ENCODE assay signal across 8 cellular contexts in the genomic region with DNA sequence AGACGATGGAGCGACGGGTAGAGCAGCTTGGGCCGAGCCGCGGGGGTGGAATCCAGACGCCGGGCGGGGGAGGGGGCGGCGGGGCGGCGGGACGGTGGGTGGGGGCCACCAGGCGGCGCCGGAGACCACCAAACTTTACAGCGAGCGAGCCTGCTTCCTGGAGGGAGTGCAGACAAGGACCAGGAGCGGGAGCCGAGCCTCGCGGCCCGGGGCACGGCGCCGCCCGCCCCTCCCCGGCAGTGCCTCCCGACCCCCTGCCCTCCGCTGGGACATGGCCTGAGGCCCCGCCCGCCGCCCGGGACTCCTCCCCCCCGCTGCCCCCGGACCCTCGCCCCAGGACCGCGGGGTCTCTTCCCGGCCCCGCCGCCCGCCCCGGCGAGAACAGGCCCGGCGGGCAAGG. TPM values are rescaled to one million over a fixed set of nuclear protein-coding genes. Genes with fewer than 3 reads are reported as not detected.
A peak's percentile ranks its signal among the peaks of the same experiment; 100 is the strongest.
DNase-seq lines count a peak whose midpoint lies in the region; ATAC-seq lines count a peak whose summit lies in the region.
"Not testable (repeated sequence)": the region's sequence is repeated elsewhere in the genome, so short reads cannot be mapped to it uniquely, and the experiment has no call there.

No MANE protein-coding gene starts in this region.

- not testable (repeated sequence) for H2BK15ac ChIP-seq in mesendoderm (replicated peaks; ENCODE audit: low read depth)

- H4K5ac ChIP-seq in mesendoderm (ENCODE audit: low read length), result not testable (repeated sequence)

- not testable (repeated sequence) for H4K8ac ChIP-seq in mesendoderm (ENCODE audit: low read depth, low read length)

- not testable (repeated sequence) for H3K9me3 Mint-ChIP-seq in CD4-positive, alpha-beta memory T cell

- H3K4me1 ChIP-seq in CD4-positive, alpha-beta memory T cell (ENCODE audit: insufficient read depth, low read length), result peaks cover 24% of the 10 kb centered on the region
- not testable (repeated sequence) for H3K4me1 ChIP-seq in SJCRH30; mesendoderm (ENCODE audit: control insufficient read depth, low read depth, low read length)

- H3K27ac ChIP-seq in CD4-positive, alpha-beta memory T cell (ENCODE audit: low read depth, low read length), result peak overlapping the region; percentile 77
- H3K27ac ChIP-seq in SJCRH30; mesendoderm (ENCODE audit: low read depth, low read length): not testable (repeated sequence)
- H3K27ac ChIP-seq in epithelial cell of prostate, result peak overlapping the region; percentile 85

- H3K27ac Mint-ChIP-seq in CD4-positive, alpha-beta memory T cell, result peak overlapping the region; percentile 70 to 95 (median 90)

- not testable (repeated sequence) for H2BK5ac ChIP-seq in mesendoderm (ENCODE audit: low read length)

- H3K56ac ChIP-seq in mesendoderm (ENCODE audit: low read length), result peak overlapping the region; percentile 82

- H3K23ac ChIP-seq in mesendoderm (ENCODE audit: low read length), result not testable (repeated sequence)

- peaks cover 36% of the 10 kb centered on the region for H3K79me2 ChIP-seq in mesendoderm (ENCODE audit: control insufficient read depth, insufficient read depth, low read length)

- not testable (repeated sequence) for H3K27me3 Mint-ChIP-seq in CD4-positive, alpha-beta memory T cell

- peak; percentile 23 for ATAC-seq in GM21526 (IDR thresholded peaks at IDR 0.05; ENCODE audit: low FRiP score, unreplicated experiment)
- ATAC-seq in HG03439 (IDR thresholded peaks at IDR 0.05; ENCODE audit: unreplicated experiment), result peak; percentile 25

- not testable (repeated sequence) for H2BK120ac ChIP-seq in mesendoderm (ENCODE audit: low read depth, low read length)

- H3K18ac ChIP-seq in mesendoderm (ENCODE audit: low read length), result not testable (repeated sequence)

- not testable (repeated sequence) for H3K9me3 ChIP-seq in CD4-positive, alpha-beta memory T cell (ENCODE audit: control insufficient read depth in 1 of 2, low read length in 2 of 2); SJCRH30 (replicated peaks)

- peak in 4 of 5 donors; percentile 23 to 51 (median 36) for DNase-seq in CD4-positive, alpha-beta memory T cell
- DNase-seq in SJCRH30 (peak; percentile 38 to 61), activated T-helper 1 cell treated with Interleukin-2 at 50 U/mL for 16 hours (ENCODE audit: low read depth) (peak; percentile 20), mesendoderm (peak; percentile 33)
- DNase-seq in epithelial cell of prostate (ENCODE audit: low read depth, low spot score), result not testable (repeated sequence)
- DNase-seq in stimulated activated CD4-positive, alpha-beta T cell treated with anti-CD3 and anti-CD28 coated beads, Interleukin-4, amount 100 ng/mL, for 4 hours, result peak; percentile 25 to 31

- not testable (repeated sequence) for H2AK5ac ChIP-seq in mesendoderm (ENCODE audit: low read length)

- H3K4me3 ChIP-seq in CD4-positive, alpha-beta memory T cell (ENCODE audit: low read length in 2 of 2); mesendoderm (ENCODE audit: low read length): not testable (repeated sequence)
- peak overlapping the region; percentile 92 for H3K4me3 ChIP-seq in SJCRH30

- H3K36me3 Mint-ChIP-seq in CD4-positive, alpha-beta memory T cell, result peaks cover 3 to 27% of the 10 kb centered on the region in 2 donors

- POLR2A ChIA-PET in CD4-positive, alpha-beta memory T cell (lab: Charles Lee; ENCODE audit: partially characterized antibody), result interaction anchor here (1.0 kb wide), 1 partner anchor 143 kb away, joined by 4 read pairs; a partner anchor contains a TSS

- H3K4me3 Mint-ChIP-seq in CD4-positive, alpha-beta memory T cell, result peak overlapping the region; percentile 87 to 95 (median 92)

- intact Hi-C loops in CD4-positive, alpha-beta memory T cell (cut with micrococcal nuclease), result loop anchor here (2.0 to 5.0 kb wide), 2 partner anchors 75 to 207 kb away; a partner anchor contains a TSS

- H3K36me3 ChIP-seq in CD4-positive, alpha-beta memory T cell (ENCODE audit: insufficient read depth, low read length); mesendoderm (ENCODE audit: control insufficient read depth, insufficient read depth, low read length): not testable (repeated sequence)
- peaks cover 25% of the 10 kb centered on the region for H3K36me3 ChIP-seq in SJCRH30

- not testable (repeated sequence) for H3K4ac ChIP-seq in mesendoderm (ENCODE audit: low read depth, low read length)

- not testable (repeated sequence) for H3K9ac ChIP-seq in mesendoderm (ENCODE audit: low read length)

- H3K4me2 ChIP-seq in mesendoderm (ENCODE audit: low read length), result not testable (repeated sequence)

- H3K4me1 Mint-ChIP-seq in CD4-positive, alpha-beta memory T cell, result peaks cover 31 to 59% (median 45%) of the 10 kb centered on the region in 4 donors

- peaks cover 11% of the 10 kb centered on the region for H3K79me1 ChIP-seq in mesendoderm (ENCODE audit: low read length)

- WGBS in mesendoderm (ENCODE audit: extremely low coverage, insufficient coverage, low lambda C conversion rate), result no CpG with 5 or more reads among the region's 48 CpGs

- CTCF ChIA-PET in CD4-positive, alpha-beta memory T cell (lab: Charles Lee; ENCODE audit: partially characterized antibody), result interaction anchor here (1.2 kb wide), 1 partner anchor 27 kb away, joined by 6 read pairs; no protein-coding TSS in a partner anchor

- not testable (repeated sequence) for H3K27me3 ChIP-seq in CD4-positive, alpha-beta memory T cell (ENCODE audit: insufficient read depth, low read length); SJCRH30; mesendoderm (ENCODE audit: insufficient read depth, low read length, poor library complexity)

RNA-seq across cellular contexts. Expression of a gene that starts 0.4 kb away (rescaled TPM):
- 10 to 100 TPM; 17.4 to 18.7 TPM for total RNA-seq in CD4-positive, alpha-beta memory T cell
- 1 to 10 TPM; 3.3 to 9.9 TPM for polyA plus RNA-seq in CD4-positive, alpha-beta memory T cell
- 17.3 and 17.6 TPM in 2 replicates for total RNA-seq in SJCRH30 (2014; rRNA removed; shearing (Covaris generic))
- 13.9 TPM for polyA plus RNA-seq in mesendoderm (2013, experiment 1 of 2)
- 13.9 TPM for polyA plus RNA-seq in mesendoderm (2013, experiment 2 of 2)

RNA-seq across cellular contexts. Expression of a gene that starts 27.4 kb away (rescaled TPM):
- total RNA-seq in CD4-positive, alpha-beta memory T cell, result 10 to 100 TPM; 29.4 to 30.7 TPM
- 10 to 100 TPM; 33.1 to 44.9 TPM for polyA plus RNA-seq in CD4-positive, alpha-beta memory T cell
- 74.4 and 74.8 TPM in 2 replicates for total RNA-seq in SJCRH30 (2014; rRNA removed; shearing (Covaris generic))
- polyA plus RNA-seq in mesendoderm (2013, experiment 1 of 2), result 37.2 TPM
- 37.7 TPM for polyA plus RNA-seq in mesendoderm (2013, experiment 2 of 2)
